11 cellular contexts compared by ENCODE assay signal in genomic region chr6:68026483-68026882, GRCh38.
"Had no signal": no experiment of that assay in that cellular context is flagged by ENCODE, and none has a peak within 500 bp of the region (broad histone marks: within the 10 kb centered on the region; RNA-seq: fewer than 3 reads in every experiment).

No MANE protein-coding gene starts in this region.

- DNase-seq: GM23248, GOT3, H7, H9, HCEC 1CT, HFFc6 had no signal

- H3K9me3 ChIP-seq: HAP-1 had no signal

- H3K4me1 ChIP-seq: HAP-1 had no signal

- FAIRE-seq: H1, H54 had no signal

- H3K4me3 ChIP-seq: GM23248, GM23338, HAP-1 had no signal

- H3K4me2 ChIP-seq: GM23338 had no signal

- H3K27ac ChIP-seq: GM23248 had no signal

- H3K36me3 ChIP-seq: HAP-1 had no signal

- H3K9ac ChIP-seq: GM23248 had no signal

- H2AFZ ChIP-seq: GM23248, GM23338 had no signal

- ATAC-seq: GM23338, HCT116 had no signal
